ENCODE assay signal across 23 cellular contexts in genomic region chr6:14077193-14077853, GRCh38. TPM values are rescaled to one million over a fixed set of nuclear protein-coding genes. Genes with fewer than 3 reads are reported as not detected.
DNase-seq lines count a peak whose midpoint lies in the region; ATAC-seq, FAIRE-seq and TF ChIP-seq lines count a peak whose summit lies in the region.
"Had no signal": no experiment of that assay in that cellular context is flagged by ENCODE, and none has a peak within 500 bp of the region (broad histone marks: within the 10 kb centered on the region; RNA-seq: fewer than 3 reads in every experiment).

No MANE protein-coding gene starts in this region.

- intact Hi-C loops in activated CD4-positive, alpha-beta T cell treated with anti-CD3 and anti-CD28 coated beads, Interleukin-2, amount 10 ng/mL, durations not matched to agents 24 days and 14 days (cut with micrococcal nuclease) = no loop called here
- intact Hi-C loops in GM12878 (cut with micrococcal nuclease; ENCODE audit: unreplicated experiment) = no loop called here

- FAIRE-seq in GM12878 (lab: Jason Lieb, UNC) = no peak
- FAIRE-seq: A204.1, GM12891, GM18507, HTR-8/SVneo, RCC 7860 had no signal

- in situ Hi-C loops in GM12878 (cut with MboI) = no loop called here

- no peak overlapping the region for H3K23ac ChIP-seq in trophoblast cell (ENCODE audit: low read length)

- H3K27ac ChIP-seq in GM12878 (ENCODE audit: control insufficient read depth, insufficient read depth) = no peak overlapping the region
- H3K27ac ChIP-seq in trophoblast cell (ENCODE audit: low read depth, low read length) = no peak overlapping the region
- H3K27ac ChIP-seq: HL-60 had no signal

- no peak overlapping the region for H3K18ac ChIP-seq in trophoblast cell (ENCODE audit: low read length)

- H4K20me1 ChIP-seq in GM12878 (ENCODE audit: control insufficient read depth, insufficient read depth) = no peaks in the 10 kb centered on the region

- H3K9me3 Mint-ChIP-seq in activated CD4-positive, alpha-beta T cell treated with anti-CD3 and anti-CD28 coated beads, Interleukin-2, amount 10 ng/mL, durations not matched to agents 24 days and 14 days = no peaks in the 10 kb centered on the region
- no peaks in the 10 kb centered on the region for H3K9me3 Mint-ChIP-seq in WTC11

- peaks cover 1% of the 10 kb centered on the region for H3K36me3 Mint-ChIP-seq in activated CD4-positive, alpha-beta T cell treated with anti-CD3 and anti-CD28 coated beads, Interleukin-2, amount 10 ng/mL, durations not matched to agents 24 days and 14 days (ENCODE audit: low read depth)
- H3K36me3 Mint-ChIP-seq in WTC11 = no peaks in the 10 kb centered on the region

- no peak for ATAC-seq in GM12878
- no peak for ATAC-seq in GM21381 (IDR thresholded peaks at IDR 0.05; ENCODE audit: unreplicated experiment)
- ATAC-seq in WTC11 = no peak

- H3K4me2 ChIP-seq in GM12878 (ENCODE audit: control insufficient read depth, insufficient read depth) (no peak overlapping the region), trophoblast cell (ENCODE audit: low read length) (no peak overlapping the region)

- no peaks in the 10 kb centered on the region for H3K27me3 ChIP-seq in GM12878 (replicated peaks in 1 of 2; ENCODE audit: control insufficient read depth in 2 of 2, insufficient read depth in 2 of 2, low read length in 1 of 2)
- H3K27me3 ChIP-seq in trophoblast cell (ENCODE audit: insufficient read depth, low read length) = no peaks in the 10 kb centered on the region

- TF ChIP-seq RAD21 in GM12878 (IDR thresholded peaks at IDR 0.05; ENCODE audit: insufficient read depth, low read depth, low read length) = no peak

- no peak overlapping the region for H3K14ac ChIP-seq in trophoblast cell (ENCODE audit: low read length)

- SMC1A ChIA-PET in GM12878 (lab: Charles Lee; ENCODE audit: uncharacterized antibody, unreplicated experiment) = interaction anchor here (0.8 to 10.9 kb wide), 10 partner anchors 9 to 283 kb away, joined by 3 to 226 read pairs (median 5); no protein-coding TSS in a partner anchor

- no peak overlapping the region for H2BK12ac ChIP-seq in trophoblast cell (ENCODE audit: low read length)

- H3K79me1 ChIP-seq in trophoblast cell (ENCODE audit: low read length) = no peaks in the 10 kb centered on the region

- no peak overlapping the region for H2BK5ac ChIP-seq in trophoblast cell (ENCODE audit: low read depth, low read length, poor library complexity)

- no peak overlapping the region for H3K9ac ChIP-seq in GM12878 (ENCODE audit: control insufficient read depth, insufficient read depth, low read length)
- no peak overlapping the region for H3K9ac ChIP-seq in trophoblast cell (ENCODE audit: low read length)

- no TSS peak for BruUV-seq in GM12878 (replicated peaks; lab: Mats Ljungman, UMichigan)

- CTCF ChIA-PET in GM12878 (lab: Yijun Ruan, JAX) (interaction anchor here (0.9 to 9.4 kb wide), 8 partner anchors 10 to 68 kb away, joined by 3 to 66 read pairs (median 5); no protein-coding TSS in a partner anchor), WTC11 (lab: Charles Lee) (no interaction called here)

- H4K91ac ChIP-seq in trophoblast cell (ENCODE audit: low read depth, low read length) = no peak overlapping the region

- TF ChIP-seq CTCF in GM12878 (IDR thresholded peaks at IDR 0.05 in 2 of 3, conservative IDR thresholded peaks at IDR 0.05 in 1 of 3; ENCODE audit: control insufficient read depth in 2 of 3, extremely low read depth in 1 of 3, insufficient read depth in 1 of 3, low read depth in 3 of 3, low read length in 3 of 3) (no peak), WTC11 (IDR thresholded peaks at IDR 0.05) (no peak)

- H3K4me3 Mint-ChIP-seq in activated CD4-positive, alpha-beta T cell treated with anti-CD3 and anti-CD28 coated beads, Interleukin-2, amount 10 ng/mL, durations not matched to agents 24 days and 14 days = no peak overlapping the region
- no peak overlapping the region for H3K4me3 Mint-ChIP-seq in WTC11

- RAD21 ChIA-PET in GM12878 (lab: Charles Lee; ENCODE audit: unreplicated experiment) = interaction anchor here (0.6 to 6.2 kb wide), 5 partner anchors 11 to 703 kb away, joined by 3 to 61 read pairs (median 5); no protein-coding TSS in a partner anchor

- DNase-seq in activated CD4-positive, alpha-beta T cell treated with anti-CD3 and anti-CD28 coated beads, Interleukin-2, amount 10 ng/mL, durations not matched to agents 24 days and 14 days = no peak
- no peak for DNase-seq in activated CD4-positive, alpha-beta T cell treated with anti-CD3 and anti-CD28 coated beads, Interleukin-2, amount 50 U/mL, for 1 hour
- DNase-seq in NCI-H226 (peak; percentile 9), GM12878 (ENCODE audit: low read depth, low spot score) (no peak), trophoblast cell (peak; percentile 17 to 57), WTC11 (ENCODE audit: low spot score) (no peak), NCI-H1048 (lab: John Stamatoyannopoulos, UW) (no peak)
- DNase-seq: C1 segment of cervical spinal cord, DMS 273 treated with DMSO at 0.1 percent for 48 hours, GDM1, GOT3, MV-4-11, NCI-H1417 treated with DMSO at 0.1 percent for 48 hours, NCI-H1930, NCI-H524, SHP77 had no signal

- H3K79me2 ChIP-seq in GM12878 (ENCODE audit: control insufficient read depth, insufficient read depth, low read length) (no peaks in the 10 kb centered on the region), trophoblast cell (ENCODE audit: control insufficient read depth, insufficient read depth, low read length, poor library complexity) (no peaks in the 10 kb centered on the region)

- no peak overlapping the region for H2BK120ac ChIP-seq in trophoblast cell (ENCODE audit: insufficient read depth, low read length, poor library complexity)

- TF ChIP-seq EP300 in GM12878 (IDR thresholded peaks at IDR 0.05; ENCODE audit: borderline replicate concordance in 1 of 2, control insufficient read depth in 1 of 2, low read depth in 2 of 2, low read length in 2 of 2) = no peak

- no peaks in the 10 kb centered on the region for H3K9me3 ChIP-seq in GM12878 (replicated peaks; ENCODE audit: control insufficient read depth, insufficient read depth, low read length)
- H3K9me3 ChIP-seq in trophoblast cell (ENCODE audit: insufficient read depth, low read depth, low read length) = no peaks in the 10 kb centered on the region

- H3K27ac Mint-ChIP-seq in activated CD4-positive, alpha-beta T cell treated with anti-CD3 and anti-CD28 coated beads, Interleukin-2, amount 10 ng/mL, durations not matched to agents 24 days and 14 days = peak overlapping the region; percentile 37
- H3K27ac Mint-ChIP-seq in WTC11 = no peak overlapping the region

- H3K4me1 Mint-ChIP-seq in activated CD4-positive, alpha-beta T cell treated with anti-CD3 and anti-CD28 coated beads, Interleukin-2, amount 10 ng/mL, durations not matched to agents 24 days and 14 days = peaks cover 46% of the 10 kb centered on the region
- peaks cover 13% of the 10 kb centered on the region for H3K4me1 Mint-ChIP-seq in WTC11

- H3K4me1 ChIP-seq in GM12878 (ENCODE audit: control insufficient read depth, insufficient read depth, low read length) (peaks cover 22% of the 10 kb centered on the region), trophoblast cell (ENCODE audit: control insufficient read depth in 1 of 2, insufficient read depth in 2 of 2, low read length in 2 of 2) (no peaks in the 10 kb centered on the region)

- H2AFZ ChIP-seq in GM12878 (ENCODE audit: control insufficient read depth, low read depth, low read length) (no peak overlapping the region), trophoblast cell (ENCODE audit: insufficient read depth, low read length, poor library complexity) (no peak overlapping the region)

- POLR2A ChIA-PET in GM12878 (lab: Charles Lee) (interaction anchor here (1.0 to 7.1 kb wide), 2 partner anchors 18 to 31 kb away, joined by 4 to 56 read pairs; no protein-coding TSS in a partner anchor), WTC11 (lab: Charles Lee) (no interaction called here)

- H3K27me3 Mint-ChIP-seq in activated CD4-positive, alpha-beta T cell treated with anti-CD3 and anti-CD28 coated beads, Interleukin-2, amount 10 ng/mL, durations not matched to agents 24 days and 14 days = peaks cover 3% of the 10 kb centered on the region
- H3K27me3 Mint-ChIP-seq in WTC11 (ENCODE audit: low read depth) = no peaks in the 10 kb centered on the region

- H2AK5ac ChIP-seq in trophoblast cell (ENCODE audit: low read length) = no peak overlapping the region

- 48% methylated on average over 4 of the region's 4 CpGs for WGBS in GM12878 (ENCODE audit: insufficient coverage, insufficient replicate concordance, low lambda C conversion rate, missing lambda C conversion rate)
- WGBS in trophoblast cell (ENCODE audit: extremely low coverage, insufficient coverage, insufficient read length) = no CpG with 5 or more reads among the region's 4 CpGs

- H3K36me3 ChIP-seq in GM12878 (ENCODE audit: control insufficient read depth in 2 of 2, insufficient read depth in 2 of 2, low read length in 1 of 2) = no peaks in the 10 kb centered on the region
- H3K36me3 ChIP-seq in trophoblast cell (ENCODE audit: control insufficient read depth in 1 of 2, insufficient read depth in 2 of 2, low read length in 2 of 2) = no peaks in the 10 kb centered on the region

- H3K4me3 ChIP-seq in GM12878 = no peak overlapping the region
- no peak overlapping the region for H3K4me3 ChIP-seq in trophoblast cell (ENCODE audit: low read depth, low read length)

- TF ChIP-seq POLR2A in GM12878 (IDR thresholded peaks at IDR 0.05; ENCODE audit: low read depth, low read length) = no peak

- H3K4ac ChIP-seq in trophoblast cell (ENCODE audit: low read depth, low read length) = no peak overlapping the region

- no peak overlapping the region for H4K8ac ChIP-seq in trophoblast cell (ENCODE audit: low read depth, low read length)

- H4K12ac ChIP-seq in trophoblast cell (ENCODE audit: low read depth, low read length) = no peak overlapping the region

RNA-seq across cellular contexts. Expression of gene CD83, which starts 40.2 kb away (rescaled TPM):
- total RNA-seq in activated CD4-positive, alpha-beta T cell treated with anti-CD3 and anti-CD28 coated beads, Interleukin-2, amount 10 ng/mL, durations not matched to agents 24 days and 14 days = 80.2 and 84.8 TPM in 2 replicates
- total RNA-seq in GM12878 (2013; cell fraction: nucleolus; rRNA removed) = 204 and 206 TPM in 2 replicates
- total RNA-seq in GM12878 (2014; rRNA removed) (161 and 190 TPM in 2 replicates), GM12878 (2014; rRNA removed; fragmentation: Illumina TruSeq; extraction: Trizol) (126 and 127 TPM in 2 replicates), GM12878 (2021) (128 and 132 TPM in 2 replicates), WTC11 (2021) (5.5 to 7.5 TPM (median 7.4 TPM) in 3 replicates)
- 62.9 TPM for polyA plus RNA-seq in GM12878 (2011; ENCODE audit: low read depth)
- polyA plus RNA-seq in GM12878 (2011; rRNA removed) (121 and 129 TPM in 2 replicates), GM12878 (2014; fragmentation: Illumina TruSeq; extraction: Trizol) (170 and 198 TPM in 2 replicates), GM12878 (2014; fragmentation: Nextera tagmentation; extraction: Ambion mirVana) (100 to 1,000 TPM; 120 to 174 TPM), GM12878 (2014; rRNA removed) (158 and 173 TPM in 2 replicates), GM12878 (2016; fragmentation: Nextera tagmentation; extraction: Ambion mirVana) (10 to 100 TPM; 76.1 to 78.6 TPM)
- 61.3 and 73.0 TPM in 2 replicates for polyA plus RNA-seq in GM12878 (2011; cell fraction: cytosol; rRNA removed)
- polyA plus RNA-seq in GM12878 (2011; cell fraction: nucleus; rRNA removed) = 61.7 and 74.8 TPM in 2 replicates
- 55.9 and 78.6 TPM in 2 replicates for polyA plus RNA-seq in GM12878 (2012)
- 48.8 and 53.4 TPM in 2 replicates for polyA minus RNA-seq in GM12878 (2011; rRNA and poly(A)+ RNA removed)
- 16.2 and 18.5 TPM in 2 replicates for polyA minus RNA-seq in GM12878 (2011; cell fraction: cytosol; rRNA and poly(A)+ RNA removed)
- polyA minus RNA-seq in GM12878 (2011; cell fraction: nucleus; rRNA and poly(A)+ RNA removed) = 14.9 and 19.7 TPM in 2 replicates
- 1.3 and 1.4 TPM in 2 replicates for polyA plus RNA-seq in trophoblast cell (2013)

Comparison
In these comparisons a context has a peak if more than half of its experiments do, and no peak if none do; other contexts are left out.
1. DNase-seq: peak in NCI-H226 (single experiment) and trophoblast cell (2 of 2); none in activated CD4-positive, alpha-beta T cell treated with anti-CD3 and anti-CD28 coated beads, Interleukin-2, amount 10 ng/mL, durations not matched to agents 24 days and 14 days (single experiment), activated CD4-positive, alpha-beta T cell treated with anti-CD3 and anti-CD28 coated beads, Interleukin-2, amount 50 U/mL, for 1 hour (single experiment), GM12878 (single experiment), WTC11 (single experiment) and NCI-H1048 (single experiment).